Comparison of ENCODE assay signal across 8 cellular contexts in genomic region chr1:236523704-236524141, GRCh38. TPM values are rescaled to one million over a fixed set of nuclear protein-coding genes. Genes with fewer than 3 reads are reported as not detected.
DNase-seq lines count a peak whose midpoint lies in the region; ATAC-seq and TF ChIP-seq lines count a peak whose summit lies in the region.

LGALS8 (plus strand) TSS chr1:236523982; CDS start chr1:236526071, 2,089 bp downstream.

- H3K36me3 ChIP-seq in Karpas-422 (ENCODE audit: insufficient read depth, low read length) (no peaks in the 10 kb centered on the region), heart right ventricle (peaks cover 0 to 34% (median 24%) of the 10 kb centered on the region in 9 donors), upper lobe of left lung (peaks cover 5 to 25% (median 16%) of the 10 kb centered on the region in 4 donors)

- H3K27me3 Mint-ChIP-seq in progenitor cell of endocrine pancreas = no peaks in the 10 kb centered on the region

- TF ChIP-seq CTCF in heart right ventricle (IDR thresholded peaks at IDR 0.05) = peak in 1 of 9 donors; percentile 23
- no peak for TF ChIP-seq CTCF in progenitor cell of endocrine pancreas (IDR thresholded peaks at IDR 0.05; ENCODE audit: unreplicated experiment)
- peak in 1 of 6 experiments; percentile 10 for TF ChIP-seq CTCF in upper lobe of left lung (IDR thresholded peaks at IDR 0.05)

- peak within 1 kb of the TSS; percentile 85 for H3K4me2 ChIP-seq in Karpas-422 (ENCODE audit: low read depth, low read length, poor library complexity, severe bottlenecking)

- no peaks in the 10 kb centered on the region for H3K9me3 Mint-ChIP-seq in progenitor cell of endocrine pancreas (ENCODE audit: low read depth)

- H3K4me1 Mint-ChIP-seq in progenitor cell of endocrine pancreas (ENCODE audit: low read depth) = peaks cover 17% of the 10 kb centered on the region

- intact Hi-C loops in heart right ventricle (cut with DNase I) = loop anchor here in 3 of 10 donors (10.0 kb wide), 2 partner anchors 239 to 419 kb away; partner anchors contain the start of gene ERO1B (in 1 of the 3)

- H3K4me3 ChIP-seq in Karpas-422 (ENCODE audit: low read length) = peak within 1 kb of the TSS; percentile 73
- peak within 1 kb of the TSS; percentile 54 to 100 (median 90) for H3K4me3 ChIP-seq in heart right ventricle
- H3K4me3 ChIP-seq in upper lobe of left lung = peak within 1 kb of the TSS; percentile 73 to 96 (median 90)

- H3K27ac ChIP-seq in Karpas-422 (ENCODE audit: low read length) = no peak within 1 kb of the TSS
- H3K27ac ChIP-seq in adipose tissue (ENCODE audit: low read depth, low read length) = peak within 1 kb of the TSS; percentile 70
- peak within 1 kb of the TSS; percentile 53 to 99 (median 94) for H3K27ac ChIP-seq in heart right ventricle
- peak within 1 kb of the TSS; percentile 94 to 98 (median 94) for H3K27ac ChIP-seq in upper lobe of left lung

- no peaks in the 10 kb centered on the region for H4K20me1 ChIP-seq in Karpas-422 (ENCODE audit: insufficient read depth, low read depth, low read length)

- TF ChIP-seq EP300 in upper lobe of left lung (IDR thresholded peaks at IDR 0.05) = peak in 1 of 4 donors; percentile 66

- WGBS in adipose tissue, 3 donors = 0 to 3% (median 1%) methylated on average over 34 to 35 of the region's 35 CpGs
- WGBS in heart right ventricle, 2 donors = 0 to 1% methylated on average over 35 of the region's 35 CpGs
- 0 to 1% methylated on average over 4 to 28 of the region's 35 CpGs for WGBS in upper lobe of left lung, 2 donors

- H3K27ac Mint-ChIP-seq in progenitor cell of endocrine pancreas = peak within 1 kb of the TSS; percentile 95

- H3K9ac ChIP-seq in Karpas-422 (ENCODE audit: low read length) = peak within 1 kb of the TSS; percentile 70

- H3K36me3 Mint-ChIP-seq in progenitor cell of endocrine pancreas (ENCODE audit: insufficient read depth) = peaks cover 9% of the 10 kb centered on the region

- TF ChIP-seq POLR2A in upper lobe of left lung (IDR thresholded peaks at IDR 0.05) = peak in 2 of 4 donors; percentile 49 to 57

- H2AFZ ChIP-seq in Karpas-422 (ENCODE audit: low read length) = peak within 1 kb of the TSS; percentile 89

- no peaks in the 10 kb centered on the region for H3K79me2 ChIP-seq in Karpas-422 (ENCODE audit: low read length)

- ATAC-seq in GM21786 (IDR thresholded peaks at IDR 0.05; ENCODE audit: unreplicated experiment) (peak; percentile 52), heart right ventricle (peak; percentile 94 to 98 (median 96)), upper lobe of left lung (ENCODE audit: low FRiP score in 2 of 2) (peak; percentile 96 to 98)

- no peaks in the 10 kb centered on the region for H3K9me3 ChIP-seq in Karpas-422 (ENCODE audit: low read length)
- no peaks in the 10 kb centered on the region for H3K9me3 ChIP-seq in heart right ventricle
- H3K9me3 ChIP-seq in upper lobe of left lung = no peaks in the 10 kb centered on the region

- DNase-seq in EL (peak; percentile 86), Karpas-422 (peak; percentile 68), T-helper 1 cell (peak; percentile 75 to 84 (median 80)), heart right ventricle (peak; percentile 92), progenitor cell of endocrine pancreas (ENCODE audit: low spot score, unreplicated experiment) (peak; percentile 52), upper lobe of left lung (peak; percentile 94 to 95)

- H3K9me2 ChIP-seq in Karpas-422 (replicated peaks; ENCODE audit: insufficient read depth, low read length) = no peaks in the 10 kb centered on the region

- H3K4me3 Mint-ChIP-seq in progenitor cell of endocrine pancreas (ENCODE audit: low read depth) = peak within 1 kb of the TSS; percentile 89

- H3K27me3 ChIP-seq in Karpas-422 (ENCODE audit: low read length) (no peaks in the 10 kb centered on the region), heart right ventricle (no peaks in the 10 kb centered on the region), upper lobe of left lung (no peaks in the 10 kb centered on the region)

- peaks cover 16% of the 10 kb centered on the region for H3K4me1 ChIP-seq in Karpas-422 (ENCODE audit: low read length)
- H3K4me1 ChIP-seq in heart right ventricle = peaks cover 2 to 21% (median 17%) of the 10 kb centered on the region in 9 donors
- H3K4me1 ChIP-seq in upper lobe of left lung = peaks cover 7 to 17% (median 10%) of the 10 kb centered on the region in 4 donors

RNA-seq across cellular contexts. Expression of gene LGALS8, which starts in this region (rescaled TPM):
- total RNA-seq in Karpas-422 (2014; rRNA removed; shearing (Covaris generic); ENCODE audit: low replicate concordance) = 7.9 and 21.4 TPM in 2 replicates
- polyA plus RNA-seq in adipose tissue (10 to 100 TPM; 16.2 to 39.7 (median 22.9) TPM), heart right ventricle (10 to 100 TPM; 36.7 to 47.5 TPM)
- total RNA-seq in heart right ventricle (100 to 1,000 TPM in 1 of 10 donors, 10 to 100 TPM in 9; 56.4 to 107 (median 90.5) TPM), progenitor cell of endocrine pancreas (27.4 and 27.7 TPM in 2 replicates), upper lobe of left lung (100 to 1,000 TPM in 1 of 6 donors, 10 to 100 TPM in 5; 56.2 to 225 (median 75.2) TPM)
